Comparison of ENCODE assay signal across 8 cellular contexts in the genomic region with DNA sequence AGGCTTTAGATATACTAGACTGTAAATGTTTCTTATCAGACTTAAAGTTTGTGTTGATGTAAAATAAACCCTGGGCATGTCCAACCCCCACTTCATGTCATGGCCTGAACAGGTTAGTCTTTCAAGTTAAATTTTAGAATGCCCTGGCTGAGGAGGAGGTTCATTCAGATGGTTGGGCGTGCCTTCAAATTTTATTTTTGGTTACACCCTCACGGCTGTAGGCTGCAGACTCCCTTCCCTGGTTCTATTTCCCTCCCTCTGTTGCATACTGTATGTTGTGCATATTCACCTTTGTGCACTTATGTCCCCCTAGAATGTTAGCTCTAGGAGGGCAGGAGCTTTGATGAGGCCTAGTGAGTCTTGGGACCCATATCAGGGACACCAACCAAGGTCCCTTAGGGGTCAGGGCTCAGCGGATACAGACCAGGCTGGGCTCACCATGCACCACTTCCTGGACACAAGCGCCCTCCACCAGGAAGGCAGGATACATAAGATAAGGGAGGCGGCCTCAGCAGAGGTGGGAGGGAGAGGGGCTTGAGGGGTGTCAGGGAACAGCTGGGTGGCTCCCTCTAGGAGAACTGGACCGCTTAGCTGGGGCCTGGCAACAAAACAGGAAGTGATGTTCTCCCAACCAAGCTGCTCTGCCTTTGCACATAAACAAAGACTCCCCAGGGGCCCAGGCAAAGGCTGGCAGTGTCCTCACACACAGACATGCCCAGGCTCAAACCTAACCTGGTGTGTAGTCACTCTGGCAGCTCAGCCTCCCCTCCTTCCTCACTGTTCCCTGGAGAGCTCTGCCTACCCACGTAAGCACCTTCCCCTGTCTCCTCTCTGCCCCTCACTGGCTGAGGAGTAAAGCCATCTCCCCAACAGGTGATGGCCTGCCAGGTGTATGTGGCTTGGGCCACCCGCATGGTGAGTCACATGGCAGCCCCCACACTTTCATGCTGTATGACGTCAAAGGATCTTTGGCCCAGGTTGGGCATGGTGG. TPM values are rescaled to one million over a fixed set of nuclear protein-coding genes. Genes with fewer than 3 reads are reported as not detected.
DNase-seq lines count a peak whose midpoint lies in the region; ATAC-seq and TF ChIP-seq lines count a peak whose summit lies in the region.

No MANE protein-coding gene starts in this region.

- H3K79me2 ChIP-seq in DOHH2 (ENCODE audit: control insufficient read depth, low read length): no peaks in the 10 kb centered on the region

- TF ChIP-seq CTCF in DOHH2 (IDR thresholded peaks at IDR 0.05; ENCODE audit: low read depth, low read length, poor library complexity, severe bottlenecking) (peak; percentile 9), mesothelial cell of epicardium (IDR thresholded peaks at IDR 0.05; ENCODE audit: unreplicated experiment) (no peak)

- no peaks in the 10 kb centered on the region for H3K9me3 Mint-ChIP-seq in activated naive CD4-positive, alpha-beta T cell treated with anti-CD3 and anti-CD28 coated beads, Interleukin-2, amount 50 U/mL, for 72 hours
- H3K9me3 Mint-ChIP-seq in mesothelial cell of epicardium: no peaks in the 10 kb centered on the region

- H3K27ac Mint-ChIP-seq in activated naive CD4-positive, alpha-beta T cell treated with anti-CD3 and anti-CD28 coated beads, Interleukin-2, amount 50 U/mL, for 72 hours: peak overlapping the region; percentile 51 to 78
- peak overlapping the region; percentile 60 for H3K27ac Mint-ChIP-seq in mesothelial cell of epicardium

- no peaks in the 10 kb centered on the region for H3K27me3 Mint-ChIP-seq in mesothelial cell of epicardium (ENCODE audit: low read depth)

- peaks cover 26% of the 10 kb centered on the region for H3K4me1 Mint-ChIP-seq in mesothelial cell of epicardium

- H3K27ac ChIP-seq in DOHH2 (ENCODE audit: low read depth, low read length): no peak overlapping the region

- H3F3A ChIP-seq in DOHH2 (ENCODE audit: control insufficient read depth, insufficient read depth): no peaks in the 10 kb centered on the region

- no peaks in the 10 kb centered on the region; the same call in 1 of the 2 replicates for H3K27me3 ChIP-seq in DOHH2 (ENCODE audit: control insufficient read depth, low read length)

- H3K4me1 ChIP-seq in DOHH2 (ENCODE audit: control insufficient read depth, low read length): peaks cover 19% of the 10 kb centered on the region

- no peaks in the 10 kb centered on the region; the same call in 1 of the 2 replicates for H3K36me3 ChIP-seq in DOHH2 (ENCODE audit: control insufficient read depth, low read length)

- H3K4me3 Mint-ChIP-seq in mesothelial cell of epicardium: no peak overlapping the region

- H3K4me3 ChIP-seq in DOHH2 (ENCODE audit: low read length): no peak overlapping the region

- no peak overlapping the region for H3K4me2 ChIP-seq in DOHH2 (ENCODE audit: low read length)

- H3K9me3 ChIP-seq in DOHH2 (ENCODE audit: control insufficient read depth, insufficient read depth, low read length): no peaks in the 10 kb centered on the region

- no peak for ATAC-seq in activated naive CD4-positive, alpha-beta T cell treated with anti-CD3 and anti-CD28 coated beads, Interleukin-2, amount 50 U/mL, for 72 hours
- ATAC-seq in HG02588 (IDR thresholded peaks at IDR 0.05; ENCODE audit: unreplicated experiment) (no peak), GM21526 (IDR thresholded peaks at IDR 0.05; ENCODE audit: low FRiP score, unreplicated experiment) (no peak), HG03571 (IDR thresholded peaks at IDR 0.05; ENCODE audit: unreplicated experiment) (no peak)

- H3K9me2 ChIP-seq in DOHH2 (replicated peaks; ENCODE audit: control insufficient read depth, low read length): no peaks in the 10 kb centered on the region

- H3K36me3 Mint-ChIP-seq in activated naive CD4-positive, alpha-beta T cell treated with anti-CD3 and anti-CD28 coated beads, Interleukin-2, amount 50 U/mL, for 72 hours: no peaks in the 10 kb centered on the region
- no peaks in the 10 kb centered on the region for H3K36me3 Mint-ChIP-seq in mesothelial cell of epicardium

- no peaks in the 10 kb centered on the region for H4K20me1 ChIP-seq in DOHH2 (ENCODE audit: control insufficient read depth, insufficient read depth, low read depth, low read length)

- DNase-seq in NCI-H1417 treated with DMSO at 0.1 percent for 48 hours (lab: John Stamatoyannopoulos, UW): peak; percentile 5
- DNase-seq in activated naive CD4-positive, alpha-beta T cell treated with anti-CD3 and anti-CD28 coated beads, Interleukin-2, amount 50 U/mL, for 72 hours (ENCODE audit: low spot score in 2 of 2): no peak
- no peak for DNase-seq in mesothelial cell of epicardium (ENCODE audit: low spot score in 2 of 2, unreplicated experiment in 2 of 2)
- DNase-seq in NCI-H510A (lab: John Stamatoyannopoulos, UW): no peak

RNA-seq across cellular contexts. Expression of gene BICD2, which starts 5.7 kb away (rescaled TPM):
- total RNA-seq in activated naive CD4-positive, alpha-beta T cell treated with anti-CD3 and anti-CD28 coated beads, Interleukin-2, amount 50 U/mL, for 72 hours: 10 to 100 TPM; 15.0 to 15.3 TPM
- total RNA-seq in mesothelial cell of epicardium: 29.4 to 30.4 TPM (median 30.2 TPM) in 3 replicates
